Comparison of ENCODE assay signal across 26 cellular contexts in genomic region chr21:31518580-31518979, GRCh38.
"Had no signal": no experiment of that assay in that cellular context is flagged by ENCODE, and none has a peak within 500 bp of the region (broad histone marks: within the 10 kb centered on the region; RNA-seq: fewer than 3 reads in every experiment).

No MANE protein-coding gene starts in this region.

- H3K4me3 ChIP-seq: body of pancreas had no signal

- H3K27ac ChIP-seq: body of pancreas had no signal

- H3K27me3 ChIP-seq: body of pancreas had no signal

- H3K4me1 ChIP-seq: body of pancreas had no signal

- H3K4me1 Mint-ChIP-seq: T-cell had no signal

- H3K4me3 Mint-ChIP-seq: activated CD4-positive, alpha-beta memory T cell treated with anti-CD3 and anti-CD28 coated beads, Interleukin-2, amount 10 ng/mL, durations not matched to agents 7 days and 5 days; activated CD4-positive, alpha-beta T cell treated with anti-CD3 and anti-CD28 coated beads, Interleukin-2, amount 10 ng/mL, durations not matched to agents 7 days and 5 days; activated naive CD8-positive, alpha-beta T cell; activated T-cell treated with anti-CD3 and anti-CD28 coated beads, Interleukin-2, amount 50 U/mL, for 4 hours; activated T-helper 17 cell treated with anti-CD3 and anti-CD28 coated beads, Interleukin-2, amount 50 U/mL, for 72 hours; T-cell; T-helper 1 cell treated with Interleukin-12 subunit alpha and Interleukin-12 subunit beta and Interleukin-4 antibody, amounts not matched to agents 30 μg/mL and 1 μg/mL, for 36 hours had no signal

- H3K27me3 Mint-ChIP-seq: activated naive CD8-positive, alpha-beta T cell; activated T-helper 17 cell treated with anti-CD3 and anti-CD28 coated beads, Interleukin-2, amount 50 U/mL, for 72 hours; T-cell had no signal

- ATAC-seq: activated T-cell treated with anti-CD3 and anti-CD28 coated beads, Interleukin-2, amount 50 U/mL, for 4 hours; body of pancreas; esophagus mucosa; T-cell had no signal

- H3K27ac Mint-ChIP-seq: activated CD4-positive, alpha-beta memory T cell treated with anti-CD3 and anti-CD28 coated beads, Interleukin-2, amount 10 ng/mL, durations not matched to agents 7 days and 5 days; activated CD4-positive, alpha-beta T cell treated with anti-CD3 and anti-CD28 coated beads, Interleukin-2, amount 10 ng/mL, durations not matched to agents 7 days and 5 days; activated naive CD8-positive, alpha-beta T cell; activated T-helper 17 cell treated with anti-CD3 and anti-CD28 coated beads, Interleukin-2, amount 50 U/mL, for 72 hours; T-cell; T-helper 1 cell treated with Interleukin-12 subunit alpha and Interleukin-12 subunit beta and Interleukin-4 antibody, amounts not matched to agents 30 μg/mL and 1 μg/mL, for 36 hours had no signal

- H3K36me3 Mint-ChIP-seq: T-cell had no signal

- H3K9me3 ChIP-seq: body of pancreas had no signal

- DNase-seq: activated CD4-positive, alpha-beta memory T cell treated with anti-CD3 and anti-CD28 coated beads, Interleukin-2, amount 10 ng/mL, durations not matched to agents 7 days and 5 days; activated CD4-positive, alpha-beta T cell treated with anti-CD3 and anti-CD28 coated beads for 1 hour; activated CD4-positive, alpha-beta T cell treated with anti-CD3 and anti-CD28 coated beads for 4 hours; activated CD4-positive, alpha-beta T cell treated with anti-CD3 and anti-CD28 coated beads, Interleukin-2, amount 10 ng/mL, durations not matched to agents 7 days and 5 days; activated CD4-positive, alpha-beta T cell treated with anti-CD3 and anti-CD28 coated beads, Interleukin-2, amount 50 U/mL, for 4 hours; activated CD8-positive, alpha-beta memory T cell treated with anti-CD3 and anti-CD28 coated beads for 24 hours; activated effector memory CD4-positive, alpha-beta T cell treated with Interleukin-2 at 50 U/mL for 16 hours; activated gamma-delta T cell treated with Interleukin-2 at 50 U/mL for 16 hours; activated naive CD4-positive, alpha-beta T cell treated with anti-CD3 and anti-CD28 coated beads, Interleukin-2, amount 50 U/mL, for 16 hours; activated naive CD4-positive, alpha-beta T cell treated with Interleukin-2 at 50 U/mL for 16 hours; activated T-cell treated with anti-CD3 and anti-CD28 coated beads, Interleukin-2, amount 50 U/mL, for 4 hours; amniotic stem cell; aorta; body of pancreas; caudate nucleus; cortex of kidney; dermis blood vessel endothelial cell; effector CD8-positive, alpha-beta T cell; foreskin fibroblast; head of caudate nucleus; T-cell; T-helper 9 cell had no signal

- H3K9me3 Mint-ChIP-seq: activated CD4-positive, alpha-beta memory T cell treated with anti-CD3 and anti-CD28 coated beads, Interleukin-2, amount 10 ng/mL, durations not matched to agents 7 days and 5 days; activated CD4-positive, alpha-beta T cell treated with anti-CD3 and anti-CD28 coated beads, Interleukin-2, amount 10 ng/mL, durations not matched to agents 7 days and 5 days; activated T-cell treated with anti-CD3 and anti-CD28 coated beads, Interleukin-2, amount 50 U/mL, for 4 hours; activated T-helper 17 cell treated with anti-CD3 and anti-CD28 coated beads, Interleukin-2, amount 50 U/mL, for 72 hours; T-cell; T-helper 1 cell treated with Interleukin-12 subunit alpha and Interleukin-12 subunit beta and Interleukin-4 antibody, amounts not matched to agents 30 μg/mL and 1 μg/mL, for 36 hours had no signal
